Comparison of ENCODE assay signal across 8 cellular contexts in the genomic region with DNA sequence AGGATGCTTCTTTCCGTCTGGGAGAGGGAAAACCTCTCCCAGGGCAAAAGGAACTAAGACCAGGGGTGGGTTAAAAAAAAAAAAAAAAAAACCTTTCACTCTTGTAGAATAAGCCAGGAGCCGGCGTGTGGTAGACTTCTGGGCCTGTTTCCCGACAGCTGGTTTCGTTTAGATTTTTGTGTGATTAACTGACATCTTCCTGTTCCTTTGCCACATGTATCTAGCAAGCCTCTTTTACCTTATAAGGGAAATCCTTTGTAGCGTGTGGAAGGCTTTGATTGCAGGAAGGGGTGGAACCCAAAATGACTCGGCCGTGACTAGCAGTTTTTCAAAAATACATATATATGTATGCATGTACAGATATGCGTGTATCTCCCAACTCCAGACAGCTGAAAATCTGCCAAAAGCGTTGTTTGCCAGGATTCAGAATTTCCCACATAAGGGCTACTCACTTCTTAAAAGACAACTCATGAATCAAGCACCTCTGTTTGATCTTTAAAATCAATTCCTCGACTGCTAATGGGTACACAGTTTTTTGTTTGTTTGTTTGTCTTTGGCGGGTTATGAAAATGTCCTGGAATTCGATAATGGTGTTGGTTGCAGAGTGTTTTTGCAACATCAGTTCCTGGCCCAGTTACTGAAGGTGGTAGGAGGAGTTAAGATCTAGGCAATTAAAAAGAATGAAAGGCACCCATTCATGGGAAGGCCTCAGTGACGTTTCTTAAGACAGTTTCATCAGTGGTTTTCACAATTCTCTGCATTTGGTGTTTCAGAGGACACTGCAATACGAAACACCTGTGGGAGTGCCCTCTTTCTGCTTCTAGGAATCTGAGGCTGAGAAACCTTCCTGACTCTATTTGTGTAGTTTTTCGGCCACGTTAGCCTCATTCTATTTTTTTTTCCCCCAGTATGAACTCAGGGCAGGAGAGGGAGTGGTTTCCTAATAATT. TPM values are rescaled to one million over a fixed set of nuclear protein-coding genes. Genes with fewer than 3 reads are reported as not detected.
DNase-seq lines count a peak whose midpoint lies in the region; ATAC-seq, FAIRE-seq and TF ChIP-seq lines count a peak whose summit lies in the region.

No MANE protein-coding gene starts in this region.

- peak overlapping the region; percentile 92 for H3K4me3 Mint-ChIP-seq in activated naive CD8-positive, alpha-beta T cell treated with anti-CD3 and anti-CD28 coated beads, Interleukin-2, amount 50 U/mL, for 24 hours

- DNase-seq in HT-29 (ENCODE audit: low spot score) (peak; percentile 74), SK-N-MC (ENCODE audit: low read depth, low spot score) (peak; percentile 94), Right ventricle myocardium superior (peak; percentile 76), psoas muscle (peak; percentile 66 to 73)
- DNase-seq in activated naive CD8-positive, alpha-beta T cell treated with anti-CD3 and anti-CD28 coated beads, Interleukin-2, amount 50 U/mL, for 24 hours: peak; percentile 46

- H3K9ac ChIP-seq in SK-N-MC (ENCODE audit: insufficient read length): peak overlapping the region; percentile 99

- peaks cover 79% of the 10 kb centered on the region for H3K4me1 Mint-ChIP-seq in activated naive CD8-positive, alpha-beta T cell treated with anti-CD3 and anti-CD28 coated beads, Interleukin-2, amount 50 U/mL, for 24 hours

- peak overlapping the region; percentile 100 for H3K27ac ChIP-seq in SK-N-MC
- H3K27ac ChIP-seq in psoas muscle: peak overlapping the region; percentile 79

- peak; percentile 58 for TF ChIP-seq POLR2A in GM18505 (IDR thresholded peaks at IDR 0.05; ENCODE audit: borderline replicate concordance, extremely low read depth, insufficient read depth, insufficient read length)

- H3K4me3 ChIP-seq in SK-N-MC (peak overlapping the region; percentile 87), psoas muscle (peak overlapping the region; percentile 67)

- no peak for ATAC-seq in GM18505 (IDR thresholded peaks at IDR 0.05; ENCODE audit: unreplicated experiment)
- peak; percentile 67 for ATAC-seq in activated naive CD8-positive, alpha-beta T cell treated with anti-CD3 and anti-CD28 coated beads, Interleukin-2, amount 50 U/mL, for 24 hours
- ATAC-seq in Right ventricle myocardium superior (ENCODE audit: poor library complexity): peak; percentile 54
- ATAC-seq in psoas muscle: peak; percentile 44 to 70 (median 55)
- no peak for ATAC-seq in HG03457 (IDR thresholded peaks at IDR 0.05; ENCODE audit: unreplicated experiment)

- H3K27me3 ChIP-seq in psoas muscle (ENCODE audit: insufficient read depth in 3 of 3, low read length in 2 of 3): peaks cover 0 to 49% (median 7%) of the 10 kb centered on the region in 3 donors

- peak overlapping the region; percentile 97 for H3K27ac Mint-ChIP-seq in activated naive CD8-positive, alpha-beta T cell treated with anti-CD3 and anti-CD28 coated beads, Interleukin-2, amount 50 U/mL, for 24 hours

- H3K9me3 ChIP-seq in SK-N-MC (ENCODE audit: low read depth, low read length) (no peaks in the 10 kb centered on the region), psoas muscle (no peaks in the 10 kb centered on the region)

- intact Hi-C loops in Right ventricle myocardium superior (cut with DNase I) (loop anchor here (5.0 kb wide), 1 partner anchor 33 kb away; a partner anchor contains a TSS), psoas muscle (cut with DNase I) (no loop called here)

- no peaks in the 10 kb centered on the region for H3K27me3 Mint-ChIP-seq in activated naive CD8-positive, alpha-beta T cell treated with anti-CD3 and anti-CD28 coated beads, Interleukin-2, amount 50 U/mL, for 24 hours

- FAIRE-seq in A204.1 (lab: Jason Lieb, UNC): peak; percentile 97

- no peaks in the 10 kb centered on the region for H3K4me1 ChIP-seq in psoas muscle

- peaks cover 53% of the 10 kb centered on the region for H3K36me3 Mint-ChIP-seq in activated naive CD8-positive, alpha-beta T cell treated with anti-CD3 and anti-CD28 coated beads, Interleukin-2, amount 50 U/mL, for 24 hours (ENCODE audit: low read depth)

- no peak for TF ChIP-seq CTCF in psoas muscle (IDR thresholded peaks at IDR 0.05)

- WGBS in psoas muscle, 3 donors: 22 to 35% (median 28%) methylated on average over 17 of the region's 17 CpGs

- no peaks in the 10 kb centered on the region for H3K9me3 Mint-ChIP-seq in activated naive CD8-positive, alpha-beta T cell treated with anti-CD3 and anti-CD28 coated beads, Interleukin-2, amount 50 U/mL, for 24 hours

- H3K36me3 ChIP-seq in SK-N-MC (ENCODE audit: insufficient read depth, low read length) (peaks cover 44% of the 10 kb centered on the region), psoas muscle (ENCODE audit: insufficient read depth in 1 of 2, low read depth in 1 of 2) (peaks cover 0 to 18% of the 10 kb centered on the region in 2 donors)

RNA-seq across cellular contexts. Expression of a gene that starts 2.7 kb away (rescaled TPM):
- 160 and 166 TPM in 2 replicates for total RNA-seq in HT-29 (2014; rRNA removed; shearing (Covaris generic))
- total RNA-seq in Right ventricle myocardium superior: 74.7 TPM
- 10 to 100 TPM; 30.5 to 57.3 (median 42.5) TPM for total RNA-seq in psoas muscle
- 10 to 100 TPM; 24.3 to 43.2 (median 40.8) TPM for polyA plus RNA-seq in psoas muscle

RNA-seq across cellular contexts. Expression of a gene that starts 32.7 kb away (rescaled TPM):
- 37.4 and 45.9 TPM in 2 replicates for total RNA-seq in HT-29 (2014; rRNA removed; shearing (Covaris generic))
- 16.8 TPM for total RNA-seq in Right ventricle myocardium superior
- 10 to 100 TPM in 1 of 4 donors, 1 to 10 TPM in 3; 8.0 to 12.4 (median 8.9) TPM for total RNA-seq in psoas muscle
- polyA plus RNA-seq in psoas muscle: 10 to 100 TPM in 1 of 3 donors, 1 to 10 TPM in 2; 7.1 to 13.0 (median 7.4) TPM

Comparison
In these comparisons a context has a peak if more than half of its experiments do, and no peak if none do; other contexts are left out.
1. ATAC-seq: peak in activated naive CD8-positive, alpha-beta T cell treated with anti-CD3 and anti-CD28 coated beads, Interleukin-2, amount 50 U/mL, for 24 hours (single experiment), Right ventricle myocardium superior (single experiment) and psoas muscle (4 of 4); none in GM18505 (single experiment) and HG03457 (single experiment).
2. Peak in every context shown above with its lines, with median percentiles within 50 percentile points of each other: DNase-seq.